ENCODE assay signal across 26 cellular contexts in genomic region chr6:39057251-39058155, GRCh38. TPM values are rescaled to one million over a fixed set of nuclear protein-coding genes. Genes with fewer than 3 reads are reported as not detected.
"Had no signal": no experiment of that assay in that cellular context is flagged by ENCODE, and none has a peak within 500 bp of the region (broad histone marks: within the 10 kb centered on the region; RNA-seq: fewer than 3 reads in every experiment).

No MANE protein-coding gene starts in this region.

- DNase-seq: cortex of kidney; effector CD8-positive, alpha-beta T cell; foreskin melanocyte; heart left ventricle; hippocampal formation; left colon; mammary epithelial cell; mucosa of descending colon; naive thymus-derived CD8-positive, alpha-beta T cell; occipital lobe; psoas muscle; retina; stimulated activated CD4-positive, alpha-beta T cell treated with anti-CD3 and anti-CD28 coated beads, Interleukin-15, amount 100 ng/mL, for 24 hours; stimulated activated CD4-positive, alpha-beta T cell treated with anti-CD3 and anti-CD28 coated beads, Interleukin-1b, Interleukin-23, amount 100 ng/mL, for 48 hours; stimulated activated CD4-positive, alpha-beta T cell treated with anti-CD3 and anti-CD28 coated beads, Interleukin-4, amount 100 ng/mL, for 24 hours; testis had no signal

- H3K27ac ChIP-seq: dorsolateral prefrontal cortex, heart left ventricle, neural progenitor cell, parathyroid adenoma, psoas muscle, right lobe of liver, testis, tibial nerve had no signal

- H3K9me3 ChIP-seq: heart left ventricle, mucosa of descending colon, psoas muscle, right lobe of liver, testis, tibial nerve had no signal

- H3K4me3 Mint-ChIP-seq: neural progenitor cell; stimulated activated memory B cell treated with anti-CD40 and anti-IgM and Interleukin-4, amounts not matched to agents 10 μg/mL and 1 μg/mL and 100 μg/mL, for 72 hours; stimulated activated naive CD8-positive, alpha-beta T cell treated with anti-CD3 and anti-CD28 coated beads, Interleukin-15, Interleukin-2, amounts not matched to agents 100 ng/mL and 50 ng/mL, for 24 hours had no signal

- H3K27ac Mint-ChIP-seq: neural progenitor cell; stimulated activated memory B cell treated with anti-CD40 and anti-IgM and Interleukin-4, amounts not matched to agents 10 μg/mL and 1 μg/mL and 100 μg/mL, for 72 hours; stimulated activated naive CD8-positive, alpha-beta T cell treated with anti-CD3 and anti-CD28 coated beads, Interleukin-15, Interleukin-2, amounts not matched to agents 100 ng/mL and 50 ng/mL, for 24 hours had no signal

- ATAC-seq: heart left ventricle; left colon; mucosa of descending colon; naive thymus-derived CD8-positive, alpha-beta T cell; psoas muscle; right lobe of liver; stimulated activated memory B cell treated with anti-CD40 and anti-IgM and Interleukin-4, amounts not matched to agents 10 μg/mL and 1 μg/mL and 100 μg/mL, for 72 hours had no signal

- H3K4me3 ChIP-seq: dorsolateral prefrontal cortex, heart left ventricle, mucosa of descending colon, neural progenitor cell, psoas muscle, right lobe of liver, testis, tibial nerve had no signal

- H3K27me3 ChIP-seq: neural progenitor cell, right lobe of liver, testis had no signal

- H3K9me3 Mint-ChIP-seq: naive thymus-derived CD8-positive, alpha-beta T cell; neural progenitor cell; stimulated activated memory B cell treated with anti-CD40 and anti-IgM and Interleukin-4, amounts not matched to agents 10 μg/mL and 1 μg/mL and 100 μg/mL, for 72 hours; stimulated activated naive CD8-positive, alpha-beta T cell treated with anti-CD3 and anti-CD28 coated beads, Interleukin-15, Interleukin-2, amounts not matched to agents 100 ng/mL and 50 ng/mL, for 24 hours had no signal

- H3K4me1 ChIP-seq: neural progenitor cell, parathyroid adenoma, psoas muscle, right lobe of liver, testis, tibial nerve had no signal

- H3K36me3 ChIP-seq: heart left ventricle, neural progenitor cell, right lobe of liver, tibial nerve had no signal

- H3K36me3 Mint-ChIP-seq: naive thymus-derived CD8-positive, alpha-beta T cell; neural progenitor cell; stimulated activated memory B cell treated with anti-CD40 and anti-IgM and Interleukin-4, amounts not matched to agents 10 μg/mL and 1 μg/mL and 100 μg/mL, for 72 hours had no signal

- H3K4me1 Mint-ChIP-seq: stimulated activated memory B cell treated with anti-CD40 and anti-IgM and Interleukin-4, amounts not matched to agents 10 μg/mL and 1 μg/mL and 100 μg/mL, for 72 hours had no signal

RNA-seq across cellular contexts. Expression of gene GLP1R, which starts 8.9 kb away (rescaled TPM):
- total RNA-seq: glomerular endothelial cell; left colon; liver; naive thymus-derived CD8-positive, alpha-beta T cell; occipital lobe; psoas muscle; right lobe of liver had no signal
- polyA plus RNA-seq: esophagus; liver; mammary epithelial cell; naive thymus-derived CD8-positive, alpha-beta T cell; psoas muscle had no signal
